1 cellular context compared by ENCODE assay signal in the genomic region with DNA sequence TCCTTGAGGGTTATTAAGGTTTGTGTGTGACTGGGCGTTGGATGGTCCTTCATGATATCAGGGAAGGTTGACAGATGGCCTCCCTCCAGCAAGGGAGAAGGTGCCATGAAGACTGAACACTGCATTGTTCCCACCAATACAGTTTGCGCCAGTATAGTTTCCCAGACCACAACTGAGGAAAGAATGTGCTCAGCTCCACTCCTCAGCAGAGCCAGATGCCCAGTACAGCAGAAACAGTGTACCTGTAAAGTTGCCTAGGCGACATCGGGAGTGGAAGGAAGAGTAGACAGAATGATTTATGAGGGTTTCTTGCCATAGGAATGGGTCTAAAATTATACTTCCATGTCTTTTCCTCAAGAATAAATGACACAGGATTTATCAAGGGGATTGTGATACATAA.
TF ChIP-seq lines count a peak whose summit lies in the region.

No MANE protein-coding gene starts in this region.

TF ChIP-seq in GM23338, 12 proteins besides CTCF, POLR2A, EP300 and RAD21 (continued from another document):
- TF ChIP-seq, protein P1, sequence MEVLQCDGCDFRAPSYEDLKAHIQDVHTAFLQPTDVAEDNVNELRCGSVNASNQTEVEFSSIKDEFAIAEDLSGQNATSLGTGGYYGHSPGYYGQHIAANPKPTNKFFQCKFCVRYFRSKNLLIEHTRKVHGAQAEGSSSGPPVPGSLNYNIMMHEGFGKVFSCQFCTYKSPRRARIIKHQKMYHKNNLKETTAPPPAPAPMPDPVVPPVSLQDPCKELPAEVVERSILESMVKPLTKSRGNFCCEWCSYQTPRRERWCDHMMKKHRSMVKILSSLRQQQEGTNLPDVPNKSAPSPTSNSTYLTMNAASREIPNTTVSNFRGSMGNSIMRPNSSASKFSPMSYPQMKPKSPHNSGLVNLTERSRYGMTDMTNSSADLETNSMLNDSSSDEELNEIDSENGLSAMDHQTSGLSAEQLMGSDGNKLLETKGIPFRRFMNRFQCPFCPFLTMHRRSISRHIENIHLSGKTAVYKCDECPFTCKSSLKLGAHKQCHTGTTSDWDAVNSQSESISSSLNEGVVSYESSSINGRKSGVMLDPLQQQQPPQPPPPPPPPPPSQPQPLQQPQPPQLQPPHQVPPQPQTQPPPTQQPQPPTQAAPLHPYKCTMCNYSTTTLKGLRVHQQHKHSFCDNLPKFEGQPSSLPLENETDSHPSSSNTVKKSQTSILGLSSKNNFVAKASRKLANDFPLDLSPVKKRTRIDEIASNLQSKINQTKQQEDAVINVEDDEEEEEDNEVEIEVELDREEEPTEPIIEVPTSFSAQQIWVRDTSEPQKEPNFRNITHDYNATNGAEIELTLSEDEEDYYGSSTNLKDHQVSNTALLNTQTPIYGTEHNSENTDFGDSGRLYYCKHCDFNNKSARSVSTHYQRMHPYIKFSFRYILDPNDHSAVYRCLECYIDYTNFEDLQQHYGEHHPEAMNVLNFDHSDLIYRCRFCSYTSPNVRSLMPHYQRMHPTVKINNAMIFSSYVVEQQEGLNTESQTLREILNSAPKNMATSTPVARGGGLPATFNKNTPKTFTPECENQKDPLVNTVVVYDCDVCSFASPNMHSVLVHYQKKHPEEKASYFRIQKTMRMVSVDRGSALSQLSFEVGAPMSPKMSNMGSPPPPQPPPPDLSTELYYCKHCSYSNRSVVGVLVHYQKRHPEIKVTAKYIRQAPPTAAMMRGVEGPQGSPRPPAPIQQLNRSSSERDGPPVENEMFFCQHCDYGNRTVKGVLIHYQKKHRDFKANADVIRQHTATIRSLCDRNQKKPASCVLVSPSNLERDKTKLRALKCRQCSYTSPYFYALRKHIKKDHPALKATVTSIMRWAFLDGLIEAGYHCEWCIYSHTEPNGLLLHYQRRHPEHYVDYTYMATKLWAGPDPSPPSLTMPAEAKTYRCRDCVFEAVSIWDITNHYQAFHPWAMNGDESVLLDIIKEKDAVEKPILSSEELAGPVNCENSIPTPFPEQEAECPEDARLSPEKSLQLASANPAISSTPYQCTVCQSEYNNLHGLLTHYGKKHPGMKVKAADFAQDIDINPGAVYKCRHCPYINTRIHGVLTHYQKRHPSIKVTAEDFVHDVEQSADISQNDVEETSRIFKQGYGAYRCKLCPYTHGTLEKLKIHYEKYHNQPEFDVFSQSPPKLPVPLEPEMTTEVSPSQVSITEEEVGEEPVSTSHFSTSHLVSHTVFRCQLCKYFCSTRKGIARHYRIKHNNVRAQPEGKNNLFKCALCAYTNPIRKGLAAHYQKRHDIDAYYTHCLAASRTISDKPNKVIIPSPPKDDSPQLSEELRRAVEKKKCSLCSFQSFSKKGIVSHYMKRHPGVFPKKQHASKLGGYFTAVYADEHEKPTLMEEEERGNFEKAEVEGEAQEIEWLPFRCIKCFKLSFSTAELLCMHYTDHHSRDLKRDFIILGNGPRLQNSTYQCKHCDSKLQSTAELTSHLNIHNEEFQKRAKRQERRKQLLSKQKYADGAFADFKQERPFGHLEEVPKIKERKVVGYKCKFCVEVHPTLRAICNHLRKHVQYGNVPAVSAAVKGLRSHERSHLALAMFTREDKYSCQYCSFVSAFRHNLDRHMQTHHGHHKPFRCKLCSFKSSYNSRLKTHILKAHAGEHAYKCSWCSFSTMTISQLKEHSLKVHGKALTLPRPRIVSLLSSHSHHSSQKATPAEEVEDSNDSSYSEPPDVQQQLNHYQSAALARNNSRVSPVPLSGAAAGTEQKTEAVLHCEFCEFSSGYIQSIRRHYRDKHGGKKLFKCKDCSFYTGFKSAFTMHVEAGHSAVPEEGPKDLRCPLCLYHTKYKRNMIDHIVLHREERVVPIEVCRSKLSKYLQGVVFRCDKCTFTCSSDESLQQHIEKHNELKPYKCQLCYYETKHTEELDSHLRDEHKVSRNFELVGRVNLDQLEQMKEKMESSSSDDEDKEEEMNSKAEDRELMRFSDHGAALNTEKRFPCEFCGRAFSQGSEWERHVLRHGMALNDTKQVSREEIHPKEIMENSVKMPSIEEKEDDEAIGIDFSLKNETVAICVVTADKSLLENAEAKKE (CRISPR knock-in tag; IDR thresholded peaks at IDR 0.05), result no peak
- TF ChIP-seq EZH2 (IDR thresholded peaks at IDR 0.05; ENCODE audit: low read depth, unreplicated experiment), result no peak
- no peak for TF ChIP-seq EZH2phosphoT487 (IDR thresholded peaks at IDR 0.05; ENCODE audit: unreplicated experiment)
- no peak for TF ChIP-seq STAT1 (IDR thresholded peaks at IDR 0.05; ENCODE audit: unreplicated experiment)
- no peak for TF ChIP-seq POLR2AphosphoS5 (IDR thresholded peaks at IDR 0.05; ENCODE audit: low read depth)
- no peak for TF ChIP-seq ZNF114 (CRISPR knock-in tag; IDR thresholded peaks at IDR 0.05)
- TF ChIP-seq, protein P2, sequence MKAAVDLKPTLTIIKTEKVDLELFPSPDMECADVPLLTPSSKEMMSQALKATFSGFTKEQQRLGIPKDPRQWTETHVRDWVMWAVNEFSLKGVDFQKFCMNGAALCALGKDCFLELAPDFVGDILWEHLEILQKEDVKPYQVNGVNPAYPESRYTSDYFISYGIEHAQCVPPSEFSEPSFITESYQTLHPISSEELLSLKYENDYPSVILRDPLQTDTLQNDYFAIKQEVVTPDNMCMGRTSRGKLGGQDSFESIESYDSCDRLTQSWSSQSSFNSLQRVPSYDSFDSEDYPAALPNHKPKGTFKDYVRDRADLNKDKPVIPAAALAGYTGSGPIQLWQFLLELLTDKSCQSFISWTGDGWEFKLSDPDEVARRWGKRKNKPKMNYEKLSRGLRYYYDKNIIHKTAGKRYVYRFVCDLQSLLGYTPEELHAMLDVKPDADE (IDR thresholded peaks at IDR 0.05), result no peak
- TF ChIP-seq ZNF331 (CRISPR knock-in tag; IDR thresholded peaks at IDR 0.05; ENCODE audit: low read depth), result no peak
